In genomic region chr1:33388989-33389771, GRCh38 we compare ENCODE assay signal across 13 cellular contexts. TPM values are rescaled to one million over a fixed set of nuclear protein-coding genes. Genes with fewer than 3 reads are reported as not detected.
DNase-seq lines count a peak whose midpoint lies in the region; ATAC-seq, FAIRE-seq and TF ChIP-seq lines count a peak whose summit lies in the region.
"Had no signal": no experiment of that assay in that cellular context is flagged by ENCODE, and none has a peak within 500 bp of the region (broad histone marks: within the 10 kb centered on the region; RNA-seq: fewer than 3 reads in every experiment).

No MANE protein-coding gene starts in this region.

- H3K27ac Mint-ChIP-seq in neural crest cell (ENCODE audit: unreplicated experiment) (peak overlapping the region; percentile 22), GM23338 (no peak overlapping the region), H9 (no peak overlapping the region)
- H3K27ac Mint-ChIP-seq: stimulated activated naive CD8-positive, alpha-beta T cell treated with anti-CD3 and anti-CD28 coated beads, Interleukin-15, amount 100 ng/mL, for 72 hours had no signal

- no CpG with 5 or more reads among the region's 8 CpGs for WGBS in H9 (ENCODE audit: extremely low coverage, insufficient read length, low lambda C conversion rate)

- no peaks in the 10 kb centered on the region for H3K9me2 ChIP-seq in GM23338 (ENCODE audit: insufficient read depth)

- H4K5ac ChIP-seq in H9 (ENCODE audit: insufficient read length, low read depth, low read length), result no peak overlapping the region

- H4K8ac ChIP-seq in H9 (replicated peaks; ENCODE audit: insufficient read length, low read depth, low read length), result no peak overlapping the region

- TF ChIP-seq POLR2A in GM12891 (IDR thresholded peaks at IDR 0.05; ENCODE audit: low read depth, low read length), result no peak

- no peak overlapping the region for H3K4me3 ChIP-seq in fibroblast of pulmonary artery (replicated peaks; ENCODE audit: low read depth, low read length)
- H3K4me3 ChIP-seq in GM23338, result no peak overlapping the region

- H2BK120ac ChIP-seq in H9 (ENCODE audit: low read depth, low read length, poor library complexity, severe bottlenecking), result no peak overlapping the region

- H3T11ph ChIP-seq in H9 (ENCODE audit: low read length), result no peak overlapping the region

- no peak overlapping the region for H3K23ac ChIP-seq in H9 (ENCODE audit: insufficient read length, low read depth, low read length)

- H3K36me3 Mint-ChIP-seq in neural crest cell (ENCODE audit: low read depth) (peaks cover 2% of the 10 kb centered on the region), GM23338 (ENCODE audit: low read depth) (no peaks in the 10 kb centered on the region), H9 (ENCODE audit: insufficient read depth in 1 of 3, low read depth in 3 of 3) (no peaks in the 10 kb centered on the region)

- H3K4me3 Mint-ChIP-seq in neural crest cell (no peak overlapping the region), GM23338 (no peak overlapping the region), H9 (no peak overlapping the region)
- H3K4me3 Mint-ChIP-seq: stimulated activated naive CD8-positive, alpha-beta T cell treated with anti-CD3 and anti-CD28 coated beads, Interleukin-15, amount 100 ng/mL, for 72 hours had no signal

- H2BK5ac ChIP-seq in H9 (ENCODE audit: insufficient read length, low read length), result no peak overlapping the region

- TF ChIP-seq CTCF in fibroblast of pulmonary artery (IDR thresholded peaks at IDR 0.05; ENCODE audit: low read length, missing control alignments), result no peak
- TF ChIP-seq CTCF in neural crest cell (conservative IDR thresholded peaks at IDR 0.05), result no peak
- no peak for TF ChIP-seq CTCF in GM23338 (conservative IDR thresholded peaks at IDR 0.05; ENCODE audit: low read depth in 2 of 2)
- no peak for TF ChIP-seq CTCF in H9 (conservative IDR thresholded peaks at IDR 0.05)

- H2BK20ac ChIP-seq in H9 (ENCODE audit: low read depth, low read length, poor library complexity, severe bottlenecking), result no peak overlapping the region

- H3K4me1 ChIP-seq in GM23338 (ENCODE audit: insufficient read depth) (peaks cover 4% of the 10 kb centered on the region; the same call in 1 of the 2 replicates), H9 (ENCODE audit: insufficient read depth, low read length) (peaks cover 4% of the 10 kb centered on the region; the same call in 1 of the 2 replicates)

- intact Hi-C loops in Right ventricle myocardium inferior (cut with DNase I) (no loop called here), cardiac septum (cut with DNase I) (no loop called here)

- no peak overlapping the region for H3K4ac ChIP-seq in H9 (ENCODE audit: low read depth, low read length)

- H3F3A ChIP-seq in GM23338 (replicated peaks; ENCODE audit: low read depth), result no peaks in the 10 kb centered on the region

- no peak overlapping the region for H3K9ac ChIP-seq in H9 (ENCODE audit: extremely low read depth, insufficient read length, low read length)

- no peaks in the 10 kb centered on the region for H3K36me3 ChIP-seq in GM23338 (ENCODE audit: insufficient read depth)

- no peak overlapping the region for H3K56ac ChIP-seq in H9 (ENCODE audit: insufficient read length, low read depth, low read length)

- H3K27me3 ChIP-seq in GM23338 (ENCODE audit: insufficient read depth), result no peaks in the 10 kb centered on the region
- no peaks in the 10 kb centered on the region for H3K27me3 ChIP-seq in H9 (ENCODE audit: insufficient read depth, low read length)

- no peak overlapping the region for H3K14ac ChIP-seq in H9 (ENCODE audit: insufficient read depth, low read length)

- H3K4me1 Mint-ChIP-seq in neural crest cell (peaks cover 38% of the 10 kb centered on the region), GM23338 (peaks cover 28% of the 10 kb centered on the region), H9 (peaks cover 16 to 30% of the 10 kb centered on the region in 2 experiments)
- H3K4me1 Mint-ChIP-seq: stimulated activated naive CD8-positive, alpha-beta T cell treated with anti-CD3 and anti-CD28 coated beads, Interleukin-15, amount 100 ng/mL, for 72 hours had no signal

- H4K91ac ChIP-seq in H9 (ENCODE audit: insufficient read length, low read depth, low read length), result no peak overlapping the region

- no peak overlapping the region for H2BK15ac ChIP-seq in H9 (ENCODE audit: low read depth, low read length)

- H3K4me2 ChIP-seq in GM23338 (no peak overlapping the region), H9 (ENCODE audit: insufficient read depth, insufficient read length, low read length) (no peak overlapping the region)

- no peaks in the 10 kb centered on the region; the same call in 1 of the 2 replicates for H4K20me1 ChIP-seq in GM23338 (replicated peaks; ENCODE audit: insufficient read depth)
- peaks cover 3% of the 10 kb centered on the region for H4K20me1 ChIP-seq in H9 (ENCODE audit: control insufficient read depth, insufficient read depth, insufficient read length)

- DNase-seq in Right ventricle myocardium inferior (ENCODE audit: missing footprints) (peak; percentile 74), cardiac septum (ENCODE audit: low spot score) (no peak), fibroblast of pulmonary artery (ENCODE audit: low read depth) (peak; percentile 36), neural crest cell (ENCODE audit: low read depth, low spot score) (no peak), GF-D8 (lab: John Stamatoyannopoulos, UW) (no peak), GM12891 (ENCODE audit: insufficient read length, low spot score) (no peak), GM23338 (ENCODE audit: low spot score) (no peak), H9 (no peak)
- DNase-seq: 8988T; NCI-H2081; OCI-M1; stimulated activated naive CD8-positive, alpha-beta T cell treated with anti-CD3 and anti-CD28 coated beads, Interleukin-15, amount 100 ng/mL, for 72 hours had no signal

- H3K79me2 ChIP-seq in GM23338 (replicated peaks; ENCODE audit: insufficient read depth) (no peaks in the 10 kb centered on the region), H9 (ENCODE audit: insufficient read depth, low read length) (no peaks in the 10 kb centered on the region)

- H3K9me3 Mint-ChIP-seq in neural crest cell, result no peaks in the 10 kb centered on the region
- H3K9me3 Mint-ChIP-seq in GM23338, result no peaks in the 10 kb centered on the region
- H3K9me3 Mint-ChIP-seq in H9, result no peaks in the 10 kb centered on the region
- H3K9me3 Mint-ChIP-seq: stimulated activated naive CD8-positive, alpha-beta T cell treated with anti-CD3 and anti-CD28 coated beads, Interleukin-15, amount 100 ng/mL, for 72 hours had no signal

- H3K18ac ChIP-seq in H9 (ENCODE audit: insufficient read length, low read depth, low read length), result no peak overlapping the region

- H2AFZ ChIP-seq in GM23338 (no peak overlapping the region), H9 (ENCODE audit: low read length) (no peak overlapping the region)

- no peaks in the 10 kb centered on the region for H3K23me2 ChIP-seq in H9 (ENCODE audit: insufficient read length, low read depth, low read length, poor library complexity, severe bottlenecking)

- FAIRE-seq in GM12891 (lab: Jason Lieb, UNC), result no peak
- FAIRE-seq: endothelial cell of umbilical vein had no signal

- H3K79me1 ChIP-seq in H9 (ENCODE audit: insufficient read depth, low read depth, low read length, poor library complexity, severe bottlenecking), result no peaks in the 10 kb centered on the region

- H2BK12ac ChIP-seq in H9 (ENCODE audit: insufficient read length, low read depth, low read length), result no peak overlapping the region

- H3K9me3 ChIP-seq in H9 (ENCODE audit: control insufficient read depth, low read depth, low read length), result no peaks in the 10 kb centered on the region

- H3K27ac ChIP-seq in GM23338 (ENCODE audit: low read depth) (no peak overlapping the region), H9 (ENCODE audit: insufficient read length, low read depth, low read length) (no peak overlapping the region)

- H3K27me3 Mint-ChIP-seq in neural crest cell (ENCODE audit: low read depth), result no peaks in the 10 kb centered on the region
- H3K27me3 Mint-ChIP-seq in GM23338 (ENCODE audit: insufficient read depth, low read depth, poor library complexity), result peaks cover 3% of the 10 kb centered on the region
- no peaks in the 10 kb centered on the region for H3K27me3 Mint-ChIP-seq in H9 (ENCODE audit: low read depth)

- ATAC-seq in Right ventricle myocardium inferior (peak; percentile 72), GM23338 (no peak)
- ATAC-seq: stimulated activated naive CD8-positive, alpha-beta T cell treated with anti-CD3 and anti-CD28 coated beads, Interleukin-15, amount 100 ng/mL, for 72 hours had no signal

- no peak overlapping the region for H2AK5ac ChIP-seq in H9 (ENCODE audit: insufficient read length, low read length)

TF ChIP-seq in GM12891, 5 proteins besides CTCF, POLR2A, EP300 and RAD21:
- TF ChIP-seq POU2F2 (IDR thresholded peaks at IDR 0.05; ENCODE audit: low read depth, low read length) (no peak), POLR2AphosphoS5 (IDR thresholded peaks at IDR 0.05; ENCODE audit: low read depth, low read length) (no peak), SPI1 (IDR thresholded peaks at IDR 0.05; ENCODE audit: low read depth, low read length) (no peak), PAX5 (IDR thresholded peaks at IDR 0.05; ENCODE audit: insufficient read depth, low read length, severe bottlenecking) (no peak), TAF1 (IDR thresholded peaks at IDR 0.05; ENCODE audit: low read depth, low read length) (no peak)
TF ChIP-seq in GM12891: peak in this region for 0.

TF ChIP-seq in GM23338, 12 proteins besides CTCF, POLR2A, EP300 and RAD21 (continues in another document):
- no peak for TF ChIP-seq CREB1 (CRISPR knock-in tag; IDR thresholded peaks at IDR 0.05; ENCODE audit: low read depth)
- no peak for TF ChIP-seq STAT1 (IDR thresholded peaks at IDR 0.05; ENCODE audit: unreplicated experiment)

RNA-seq across cellular contexts. Expression of gene PHC2, which starts 41.7 kb away (rescaled TPM):
- total RNA-seq in Right ventricle myocardium inferior (102 TPM), cardiac septum (101 TPM), neural crest cell (155 TPM in 2 replicates), H9 (2021) (8.1 and 9.4 TPM in 2 replicates)
- 12.1 TPM for polyA plus RNA-seq in GM12891 (2012; ENCODE audit: low read depth, missing spikeins)
- 7.3 and 11.8 TPM in 2 replicates for total RNA-seq in GM23338 (2014; rRNA removed; shearing (Covaris generic))
- 1.7 and 2.0 TPM in 2 replicates for polyA plus RNA-seq in GM23338 (2016; fragmentation: Nextera tagmentation; extraction: Ambion mirVana)

Comparison
In these comparisons a context has a peak if more than half of its experiments do, and no peak if none do; other contexts are left out.
1. DNase-seq: peak in Right ventricle myocardium inferior (single experiment) and fibroblast of pulmonary artery (single experiment); none in cardiac septum (single experiment), neural crest cell (single experiment), GF-D8 (single experiment), GM12891 (single experiment), GM23338 (single experiment) and H9 (single experiment).